19 cellular contexts compared by ENCODE assay signal in the genomic region with DNA sequence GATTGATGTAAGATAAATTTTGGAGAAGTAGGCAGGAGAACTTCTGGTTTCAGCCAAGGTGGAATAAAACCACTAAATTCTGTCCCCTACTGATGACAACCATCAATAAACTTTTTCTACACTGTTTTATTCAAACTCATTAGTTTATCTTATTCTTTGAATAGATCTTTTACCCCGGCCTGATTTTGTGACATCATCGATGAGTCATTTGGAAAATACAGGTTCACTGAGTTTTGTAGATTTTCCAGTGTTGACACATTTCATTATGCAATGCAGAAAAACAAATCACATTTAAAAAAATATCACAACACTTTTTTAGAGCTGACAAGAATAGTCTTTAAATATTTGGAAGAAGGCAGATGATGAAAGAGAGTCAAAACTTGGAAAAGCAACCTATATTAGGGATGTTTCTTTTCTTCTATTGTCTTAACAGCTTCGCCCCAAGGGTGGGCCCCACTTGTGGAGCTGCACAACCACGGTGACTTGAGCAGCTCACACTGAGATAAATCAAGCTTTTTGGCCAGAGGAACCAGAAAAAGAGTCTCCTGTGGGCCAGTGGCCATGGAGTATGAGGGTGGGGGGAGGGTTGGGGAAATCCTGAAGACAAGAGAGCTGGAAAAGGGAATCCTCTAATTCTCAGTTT.
DNase-seq lines count a peak whose midpoint lies in the region; ATAC-seq, FAIRE-seq and TF ChIP-seq lines count a peak whose summit lies in the region.
"Had no signal": no experiment of that assay in that cellular context is flagged by ENCODE, and none has a peak within 500 bp of the region (broad histone marks: within the 10 kb centered on the region; RNA-seq: fewer than 3 reads in every experiment).

No MANE protein-coding gene starts in this region.

- TF ChIP-seq RAD21 in A549 (conservative IDR thresholded peaks at IDR 0.05 in 1 of 2, IDR thresholded peaks at IDR 0.05 in 1 of 2) (no peak), HCT116 (IDR thresholded peaks at IDR 0.05; ENCODE audit: low read depth) (no peak)

- DNase-seq in A549 (ENCODE audit: low read depth in 1 of 2, low spot score in 1 of 2), result no peak
- no peak for DNase-seq in HCT116 (ENCODE audit: low read depth, low spot score)
- peak; percentile 20 for DNase-seq in astrocyte of the hippocampus (ENCODE audit: low read depth, low spot score)
- DNase-seq in foreskin fibroblast, result peak; percentile 12 to 55
- DNase-seq in activated CD4-positive, CD25-positive, alpha-beta regulatory T cell (lab: John Stamatoyannopoulos, UW), result no peak
- DNase-seq in erythroblast (lab: John Stamatoyannopoulos, UW), result no peak
- no peak for DNase-seq in NK-92 (lab: John Stamatoyannopoulos, UW; ENCODE audit: unreplicated experiment)
- DNase-seq: activated effector memory CD4-positive, alpha-beta T cell treated with Interleukin-2 at 50 U/mL for 16 hours; CD8-positive, alpha-beta T cell; head of caudate nucleus; NCI-H1092; stimulated activated naive CD8-positive, alpha-beta T cell treated with anti-CD3 and anti-CD28 coated beads, Interleukin-15, Interleukin-2, amounts not matched to agents 100 U/mL and 50 U/mL, for 24 hours; SW 1271 had no signal

- H3K4me3 ChIP-seq in A549, result no peak overlapping the region
- no peak overlapping the region for H3K4me3 ChIP-seq in HCT116 (replicated peaks in 1 of 2; ENCODE audit: low read depth in 1 of 2, low read length in 2 of 2)
- H3K4me3 ChIP-seq in foreskin fibroblast (ENCODE audit: low read depth in 1 of 2, low read length in 2 of 2), result no peak overlapping the region
- H3K4me3 ChIP-seq: vagina had no signal

- POLR2A ChIA-PET in A549 (lab: Yijun Ruan, JAX) (no interaction called here), HCT116 (lab: Charles Lee) (interaction anchor here (0.6 kb wide), 2 partner anchors 29 to 138 kb away, joined by 3 read pairs; no protein-coding TSS in a partner anchor)

- no peak overlapping the region for H3K27ac ChIP-seq in A549
- no peak overlapping the region for H3K27ac ChIP-seq in HCT116 (ENCODE audit: low read depth, low read length)
- H3K27ac ChIP-seq: vagina, VCaP had no signal

- RAD21 ChIA-PET in HCT116 (lab: Charles Lee; ENCODE audit: low non-redundant PET in 1 of 2, low total read pairs in 2 of 2, uncharacterized antibody in 2 of 2, unreplicated experiment in 2 of 2), result no interaction called here

- H3K4me1 ChIP-seq in A549 (no peaks in the 10 kb centered on the region), HCT116 (ENCODE audit: control insufficient read depth in 1 of 2, insufficient read depth in 2 of 2, low read length in 2 of 2) (no peaks in the 10 kb centered on the region)
- H3K4me1 ChIP-seq: vagina had no signal

- H3K9me2 ChIP-seq in HCT116 (ENCODE audit: insufficient read depth), result no peaks in the 10 kb centered on the region

- H3K9ac ChIP-seq in HCT116 (ENCODE audit: low read length), result no peak overlapping the region

- FAIRE-seq in A549 (lab: Jason Lieb, UNC), result no peak
- FAIRE-seq: colon, endometrium, H54 had no signal

- H3K4me2 ChIP-seq in A549 (no peak overlapping the region), HCT116 (ENCODE audit: low read length) (no peak overlapping the region)

- whole genome bisulfite sequencing in A549 (ENCODE audit: missing lambda C conversion rate), result 67% methylated on average over 4 of the region's 4 CpGs

- no peak for TF ChIP-seq CTCF in A549 (IDR thresholded peaks at IDR 0.05)
- no peak for TF ChIP-seq CTCF in HCT116 (IDR thresholded peaks at IDR 0.05 in 2 of 3, conservative IDR thresholded peaks at IDR 0.05 in 1 of 3; ENCODE audit: borderline replicate concordance in 1 of 3, insufficient read depth in 1 of 3, low read depth in 2 of 3, low read length in 2 of 3)
- TF ChIP-seq CTCF in foreskin fibroblast (IDR thresholded peaks at IDR 0.05; ENCODE audit: low read depth, low read length), result no peak

- TF ChIP-seq POLR2A in A549 (IDR thresholded peaks at IDR 0.05; ENCODE audit: low read length) (no peak), HCT116 (IDR thresholded peaks at IDR 0.05; ENCODE audit: borderline replicate concordance, extremely low read depth, insufficient read depth, insufficient read length) (no peak), erythroblast (IDR thresholded peaks at IDR 0.05; ENCODE audit: low read length) (no peak)

- BruUV-seq in HCT116 (replicated peaks; lab: Mats Ljungman, UMichigan), result no TSS peak

- intact Hi-C loops in HCT116 (cut with micrococcal nuclease), result no loop called here

- no peaks in the 10 kb centered on the region for H3K36me3 ChIP-seq in HCT116 (ENCODE audit: control insufficient read depth in 1 of 2, insufficient read depth in 2 of 2, low read length in 2 of 2)
- H3K36me3 ChIP-seq: vagina had no signal

- H3K27me3 ChIP-seq in HCT116 (ENCODE audit: insufficient read depth, low read length), result no peaks in the 10 kb centered on the region
- H3K27me3 ChIP-seq: vagina had no signal

- H4K20me1 ChIP-seq in HCT116 (ENCODE audit: insufficient read depth), result no peaks in the 10 kb centered on the region

- H2AFZ ChIP-seq in HCT116 (ENCODE audit: low read depth, low read length, poor library complexity, severe bottlenecking), result no peak overlapping the region

- H3K9me3 ChIP-seq in A549, result no peaks in the 10 kb centered on the region
- no peaks in the 10 kb centered on the region for H3K9me3 ChIP-seq in HCT116 (ENCODE audit: control insufficient read depth in 1 of 2, insufficient read depth in 1 of 2, low read depth in 1 of 2, low read length in 2 of 2)
- H3K9me3 ChIP-seq: vagina had no signal

- no peak for TF ChIP-seq EP300 in A549 (IDR thresholded peaks at IDR 0.05)

- no peaks in the 10 kb centered on the region for H3K79me2 ChIP-seq in HCT116 (ENCODE audit: insufficient read depth, low read length)

- CTCF ChIA-PET in A549 (lab: Yijun Ruan, JAX), result no interaction called here
- CTCF ChIA-PET in HCT116 (lab: Charles Lee), result no interaction called here

- no peak for ATAC-seq in A549
- ATAC-seq in HCT116, result no peak
- ATAC-seq in HG03378 (IDR thresholded peaks at IDR 0.05; ENCODE audit: unreplicated experiment), result no peak
- ATAC-seq: CD8-positive, alpha-beta T cell; stimulated activated naive CD8-positive, alpha-beta T cell treated with anti-CD3 and anti-CD28 coated beads, Interleukin-15, Interleukin-2, amounts not matched to agents 100 U/mL and 50 U/mL, for 24 hours had no signal

TF ChIP-seq in A549, 52 proteins besides CTCF, POLR2A, EP300 and RAD21:
- no peak for TF ChIP-seq FOSL2 (IDR thresholded peaks at IDR 0.05)
- TF ChIP-seq FOSL2 (CRISPR knock-in tag; IDR thresholded peaks at IDR 0.05), result peak; percentile 85
- TF ChIP-seq TP53 (CRISPR knock-in tag; IDR thresholded peaks at IDR 0.05), result no peak
TF ChIP-seq in A549: peak in this region for 1.

TF ChIP-seq in HCT116, 20 proteins besides CTCF, POLR2A, EP300 and RAD21:
- TF ChIP-seq ELF1 (IDR thresholded peaks at IDR 0.05; ENCODE audit: borderline replicate concordance, low read depth) (no peak), FOSL1 (IDR thresholded peaks at IDR 0.05; ENCODE audit: low read depth) (no peak; the same call in 1 of the 2 replicates), EZH2 (IDR thresholded peaks at IDR 0.05) (no peak), EZH2phosphoT487 (IDR thresholded peaks at IDR 0.05; ENCODE audit: borderline replicate concordance) (no peak), CEBPB (IDR thresholded peaks at IDR 0.05; ENCODE audit: low read depth) (peak; percentile 11; the same call in 1 of the 2 replicates), JUND (IDR thresholded peaks at IDR 0.05) (peak; percentile 32)

Comparison
In these comparisons a context has a peak if more than half of its experiments do, and no peak if none do; other contexts are left out.
1. DNase-seq: peak in astrocyte of the hippocampus (single experiment) and foreskin fibroblast (2 of 2); none in A549 (0 of 2), HCT116 (single experiment), activated CD4-positive, CD25-positive, alpha-beta regulatory T cell (0 of 4), erythroblast (0 of 2) and NK-92 (single experiment).